In the genomic region with DNA sequence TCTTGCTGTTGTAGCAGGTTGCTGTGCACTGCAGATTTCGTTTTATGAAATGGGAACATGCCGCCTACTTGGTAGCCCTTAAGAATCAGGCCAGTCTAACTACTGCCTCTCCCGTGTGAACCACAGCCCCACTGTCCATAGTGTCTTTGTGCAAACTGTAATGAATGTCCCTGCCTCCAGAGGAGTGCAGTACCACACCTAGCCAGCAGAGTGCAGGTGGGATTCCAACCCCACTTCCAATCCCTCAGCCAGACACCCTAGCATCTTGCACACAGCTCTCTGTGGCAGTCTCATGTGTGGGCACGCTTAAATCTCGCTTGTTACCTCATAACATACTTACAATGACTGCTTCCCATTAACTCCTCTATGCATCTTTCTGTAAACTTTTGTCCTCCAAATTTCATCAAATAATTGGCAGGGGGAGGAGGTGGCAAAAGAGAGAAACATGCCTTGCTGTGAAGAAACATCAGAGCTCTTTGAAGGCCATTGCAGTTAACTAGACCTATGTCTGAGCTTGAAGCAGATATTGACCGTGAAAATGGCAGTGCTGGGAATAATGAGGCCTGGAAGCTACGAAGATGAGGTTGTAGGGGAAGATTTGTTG, we compare ENCODE assay signal across 9 cellular contexts. TPM values are rescaled to one million over a fixed set of nuclear protein-coding genes. Genes with fewer than 3 reads are reported as not detected.
DNase-seq lines count a peak whose midpoint lies in the region; ATAC-seq and TF ChIP-seq lines count a peak whose summit lies in the region.
"Had no signal": no experiment of that assay in that cellular context is flagged by ENCODE, and none has a peak within 500 bp of the region (broad histone marks: within the 10 kb centered on the region; RNA-seq: fewer than 3 reads in every experiment).

No MANE protein-coding gene starts in this region.

- POLR2A ChIA-PET in CD8-positive, alpha-beta memory T cell (lab: Charles Lee): no interaction called here

- H3K27me3 ChIP-seq in CD8-positive, alpha-beta memory T cell (ENCODE audit: insufficient read depth, low read length, poor library complexity, severe bottlenecking): no peaks in the 10 kb centered on the region

- H3K27ac ChIP-seq in CD8-positive, alpha-beta memory T cell (ENCODE audit: low read depth, low read length): no peak overlapping the region

- no peaks in the 10 kb centered on the region for H3K36me3 ChIP-seq in CD8-positive, alpha-beta memory T cell (ENCODE audit: insufficient read depth, low read length)

- ATAC-seq in GM19372 (IDR thresholded peaks at IDR 0.05; ENCODE audit: low read depth, unreplicated experiment): peak; percentile 82

- H3K9me3 ChIP-seq in CD8-positive, alpha-beta memory T cell (ENCODE audit: low read length): no peaks in the 10 kb centered on the region

- TF ChIP-seq CTCF in LNCaP clone FGC (IDR thresholded peaks at IDR 0.05; ENCODE audit: control insufficient read depth, extremely low read depth, insufficient read depth): peak; percentile 65

- DNase-seq in CD8-positive, alpha-beta memory T cell: peak; percentile 3 to 67 (median 18)
- DNase-seq in LNCaP clone FGC (ENCODE audit: low read depth): no peak
- peak; percentile 66 to 70 for DNase-seq in activated T-cell treated with anti-CD3 and anti-CD28 coated beads, Interleukin-2, amount 50 U/mL, for 48 hours
- DNase-seq in iPS-NIHi11 (ENCODE audit: low spot score): peak; percentile 77
- peak; percentile 4 for DNase-seq in stimulated activated CD8-positive, alpha-beta memory T cell treated with anti-CD3 and anti-CD28 coated beads, Interleukin-4, amount 100 ng/mL, for 24 hours (ENCODE audit: low read depth)
- no peak for DNase-seq in KBM-7
- no peak for DNase-seq in cerebellar nuclear complex (lab: John Stamatoyannopoulos, UW)

- no peaks in the 10 kb centered on the region for H3K4me1 ChIP-seq in CD8-positive, alpha-beta memory T cell (ENCODE audit: insufficient read depth, low read length)

- H3K36me3 Mint-ChIP-seq in CD8-positive, alpha-beta memory T cell: peaks cover 0 to 1% (median 0%) of the 10 kb centered on the region in 3 donors

- peak overlapping the region in 2 of 8 donors; percentile 7 to 79 for H3K27ac Mint-ChIP-seq in CD8-positive, alpha-beta memory T cell

- in situ Hi-C loops in KBM-7 (cut with MboI; ENCODE audit: low pct_unique_long_range_greater_than_20kb, low sequenced_read_pairs): no loop called here

- no peaks in the 10 kb centered on the region for H3K9me3 Mint-ChIP-seq in CD8-positive, alpha-beta memory T cell

- no peak overlapping the region for H3K4me3 ChIP-seq in CD8-positive, alpha-beta memory T cell (ENCODE audit: low read length)
- H3K4me3 ChIP-seq in LNCaP clone FGC (ENCODE audit: low read depth, low read length): no peak overlapping the region

- H3K4me1 Mint-ChIP-seq in CD8-positive, alpha-beta memory T cell: no peaks in the 10 kb centered on the region

- no peak overlapping the region for H3K4me3 Mint-ChIP-seq in CD8-positive, alpha-beta memory T cell

- CTCF ChIA-PET in CD8-positive, alpha-beta memory T cell (lab: Charles Lee): interaction anchor here (0.7 to 1.8 kb wide), 6 partner anchors 9 to 175 kb away, joined by 3 to 7 read pairs (median 4); no protein-coding TSS in a partner anchor

- H3K27me3 Mint-ChIP-seq in CD8-positive, alpha-beta memory T cell: no peaks in the 10 kb centered on the region

RNA-seq across cellular contexts. Expression of a gene that starts 47.2 kb away (rescaled TPM):
- total RNA-seq in CD8-positive, alpha-beta memory T cell: not detected
- not detected for polyA plus RNA-seq in CD8-positive, alpha-beta memory T cell
- total RNA-seq: mononuclear cell had no signal

RNA-seq across cellular contexts. Expression of a gene that starts 47.4 kb away (rescaled TPM):
- 10 to 100 TPM; 12.6 to 14.2 TPM for total RNA-seq in CD8-positive, alpha-beta memory T cell
- polyA plus RNA-seq in CD8-positive, alpha-beta memory T cell: 1.3 TPM

Comparison
In these comparisons a context has a peak if more than half of its experiments do, and no peak if none do; other contexts are left out.
1. DNase-seq: peak in CD8-positive, alpha-beta memory T cell (5 of 5), activated T-cell treated with anti-CD3 and anti-CD28 coated beads, Interleukin-2, amount 50 U/mL, for 48 hours (2 of 2), iPS-NIHi11 (single experiment) and stimulated activated CD8-positive, alpha-beta memory T cell treated with anti-CD3 and anti-CD28 coated beads, Interleukin-4, amount 100 ng/mL, for 24 hours (single experiment); none in LNCaP clone FGC (single experiment), KBM-7 (single experiment) and cerebellar nuclear complex (0 of 2).